ENCODE assay signal across 13 cellular contexts in genomic region chr2:71578665-71579371, GRCh38.
A peak's percentile ranks its signal among the peaks of the same experiment; 100 is the strongest.
DNase-seq lines count a peak whose midpoint lies in the region; ATAC-seq and TF ChIP-seq lines count a peak whose summit lies in the region.
"Had no signal": no experiment of that assay in that cellular context is flagged by ENCODE, and none has a peak within 500 bp of the region (broad histone marks: within the 10 kb centered on the region; RNA-seq: fewer than 3 reads in every experiment).

No MANE protein-coding gene starts in this region.

- no peak for TF ChIP-seq POLR2A in body of pancreas (IDR thresholded peaks at IDR 0.05)

- WGBS in body of pancreas, 2 donors, result 44 to 56% methylated on average over 25 of the region's 25 CpGs

- H3K36me3 ChIP-seq in body of pancreas (replicated peaks in 1 of 2; ENCODE audit: insufficient read depth in 1 of 2, low read depth in 2 of 2) (no peaks in the 10 kb centered on the region), upper lobe of right lung (no peaks in the 10 kb centered on the region)
- H3K36me3 ChIP-seq: WERI-Rb-1 had no signal

- H3K27ac ChIP-seq in body of pancreas, result peak overlapping the region in 1 of 4 donors; percentile 40
- no peak overlapping the region for H3K27ac ChIP-seq in upper lobe of right lung
- H3K27ac ChIP-seq: WERI-Rb-1 had no signal

- no peak overlapping the region for H3K4me3 ChIP-seq in body of pancreas
- no peak overlapping the region for H3K4me3 ChIP-seq in upper lobe of right lung

- ATAC-seq in body of pancreas (peak; percentile 71), upper lobe of right lung (peak; percentile 21), GM21786 (IDR thresholded peaks at IDR 0.05; ENCODE audit: unreplicated experiment) (no peak)

- intact Hi-C loops in body of pancreas (cut with DNase I), result no loop called here
- intact Hi-C loops in cardiac septum (cut with DNase I), result no loop called here
- intact Hi-C loops in upper lobe of right lung (cut with DNase I), result no loop called here

- TF ChIP-seq CTCF in body of pancreas (IDR thresholded peaks at IDR 0.05) (no peak), upper lobe of right lung (IDR thresholded peaks at IDR 0.05) (no peak)

- no peaks in the 10 kb centered on the region for H3K9me3 ChIP-seq in body of pancreas
- no peaks in the 10 kb centered on the region for H3K9me3 ChIP-seq in upper lobe of right lung

- no peaks in the 10 kb centered on the region for H3K4me1 ChIP-seq in body of pancreas
- no peaks in the 10 kb centered on the region for H3K4me1 ChIP-seq in upper lobe of right lung

- no peaks in the 10 kb centered on the region for H3K27me3 ChIP-seq in body of pancreas
- no peaks in the 10 kb centered on the region for H3K27me3 ChIP-seq in upper lobe of right lung

- peak; percentile 25 to 40 (median 30) for DNase-seq in body of pancreas
- peak; percentile 83 for DNase-seq in cardiac septum (ENCODE audit: low spot score)
- DNase-seq in occipital lobe (lab: John Stamatoyannopoulos, UW), result peak; percentile 67
- no peak for DNase-seq in upper lobe of right lung
- no peak for DNase-seq in DMS114 treated with DMSO at 0.1 percent for 48 hours (lab: John Stamatoyannopoulos, UW; ENCODE audit: unreplicated experiment)
- no peak for DNase-seq in SK-N-DZ (ENCODE audit: low spot score)
- DNase-seq in mesenteric fat pad (ENCODE audit: low spot score), result no peak
- DNase-seq: activated T-cell treated with anti-CD3 and anti-CD28 coated beads, Interleukin-2, amount 50 U/mL, for 24 hours; DMS79; NCI-H510A treated with DMSO at 0.1 percent for 48 hours; small intestine; WERI-Rb-1 had no signal

Comparison
In these comparisons a context has a peak if more than half of its experiments do, and no peak if none do; other contexts are left out.
1. DNase-seq: peak in body of pancreas (4 of 4), cardiac septum (single experiment) and occipital lobe (single experiment); none in upper lobe of right lung (single experiment), DMS114 treated with DMSO at 0.1 percent for 48 hours (single experiment), SK-N-DZ (single experiment) and mesenteric fat pad (single experiment).